ENCODE assay signal across 8 cellular contexts in genomic region chr9:133374612-133375115, GRCh38. TPM values are rescaled to one million over a fixed set of nuclear protein-coding genes. Genes with fewer than 3 reads are reported as not detected.
A peak's percentile ranks its signal among the peaks of the same experiment; 100 is the strongest.
DNase-seq lines count a peak whose midpoint lies in the region; ATAC-seq and TF ChIP-seq lines count a peak whose summit lies in the region.

No MANE protein-coding gene starts in this region.

- H3K36me3 Mint-ChIP-seq in CD4-positive, alpha-beta memory T cell: peaks cover 0 to 27% of the 10 kb centered on the region in 2 donors

- H3K4me1 ChIP-seq in CD4-positive, alpha-beta memory T cell (ENCODE audit: insufficient read depth, low read length): peaks cover 58% of the 10 kb centered on the region
- H3K4me1 ChIP-seq in mucosa of stomach (ENCODE audit: control insufficient read depth, insufficient read depth, low read length): peaks cover 52% of the 10 kb centered on the region

- intact Hi-C loops in CD4-positive, alpha-beta memory T cell (cut with micrococcal nuclease): no loop called here

- peak overlapping the region; percentile 89 for H3K27ac ChIP-seq in CD4-positive, alpha-beta memory T cell (ENCODE audit: low read depth, low read length)

- DNase-seq in CD4-positive, alpha-beta memory T cell: peak; percentile 38 to 75 (median 40)
- DNase-seq in NOMO-1 (lab: John Stamatoyannopoulos, UW; ENCODE audit: unreplicated experiment in 2 of 2): peak; percentile 34 to 58
- DNase-seq in cardiac fibroblast (ENCODE audit: low read depth in 2 of 2): peak; percentile 49 to 75
- no peak for DNase-seq in NCI-H146 (lab: John Stamatoyannopoulos, UW)
- DNase-seq in NCI-H2196 (lab: John Stamatoyannopoulos, UW; ENCODE audit: unreplicated experiment): no peak

- H3K27me3 ChIP-seq in CD4-positive, alpha-beta memory T cell (ENCODE audit: insufficient read depth, low read length): no peaks in the 10 kb centered on the region
- H3K27me3 ChIP-seq in mucosa of stomach (ENCODE audit: control insufficient read depth, insufficient read depth, low read length): no peaks in the 10 kb centered on the region

- peaks cover 40 to 54% (median 49%) of the 10 kb centered on the region in 4 donors for H3K4me1 Mint-ChIP-seq in CD4-positive, alpha-beta memory T cell

- no peak for TF ChIP-seq CTCF in cardiac fibroblast (IDR thresholded peaks at IDR 0.05; ENCODE audit: low read depth, low read length)

- CTCF ChIA-PET in CD4-positive, alpha-beta memory T cell (lab: Charles Lee; ENCODE audit: partially characterized antibody): interaction anchor here (1.0 to 5.5 kb wide), 6 partner anchors 19 to 242 kb away, joined by 3 to 52 read pairs (median 10); partner anchors contain the start of genes RPL7A, SURF1 and SURF2

- peak overlapping the region; percentile 82 to 98 (median 96) for H3K27ac Mint-ChIP-seq in CD4-positive, alpha-beta memory T cell

- H3K27me3 Mint-ChIP-seq in CD4-positive, alpha-beta memory T cell: no peaks in the 10 kb centered on the region

- POLR2A ChIA-PET in CD4-positive, alpha-beta memory T cell (lab: Charles Lee; ENCODE audit: partially characterized antibody): interaction anchor here (0.6 to 18.7 kb wide), 5 partner anchors 12 to 44 kb away, joined by 3 to 437 read pairs (median 3); partner anchors contain the start of genes MED22, RPL7A, SURF1 and SURF2

- H3K9me3 Mint-ChIP-seq in CD4-positive, alpha-beta memory T cell: no peaks in the 10 kb centered on the region

- H3K4me3 ChIP-seq in CD4-positive, alpha-beta memory T cell (ENCODE audit: low read length in 2 of 2): peak overlapping the region; percentile 59 to 72
- H3K4me3 ChIP-seq in cardiac fibroblast (replicated peaks in 1 of 2; ENCODE audit: low read depth in 2 of 2, low read length in 2 of 2) (peak overlapping the region; percentile 87), mucosa of stomach (ENCODE audit: low read length) (peak overlapping the region; percentile 88)

- ATAC-seq in GM18517 (IDR thresholded peaks at IDR 0.05; ENCODE audit: unreplicated experiment) (no peak), GM19324 (IDR thresholded peaks at IDR 0.05; ENCODE audit: low FRiP score, unreplicated experiment) (no peak)

- H3K9ac ChIP-seq in mucosa of stomach (ENCODE audit: low read length): peak overlapping the region; percentile 91

- H3K36me3 ChIP-seq in CD4-positive, alpha-beta memory T cell (ENCODE audit: insufficient read depth, low read length): peaks cover 6% of the 10 kb centered on the region
- H3K36me3 ChIP-seq in mucosa of stomach (ENCODE audit: control insufficient read depth, insufficient read depth, low read length): no peaks in the 10 kb centered on the region

- peak overlapping the region; percentile 89 to 97 (median 92) for H3K4me3 Mint-ChIP-seq in CD4-positive, alpha-beta memory T cell

- no peaks in the 10 kb centered on the region for H3K9me3 ChIP-seq in CD4-positive, alpha-beta memory T cell (ENCODE audit: control insufficient read depth in 1 of 2, low read length in 2 of 2)
- no peaks in the 10 kb centered on the region for H3K9me3 ChIP-seq in mucosa of stomach (ENCODE audit: control insufficient read depth, low read length)

RNA-seq across cellular contexts. Expression of gene SURF4, which starts 1.2 kb away (rescaled TPM):
- total RNA-seq in CD4-positive, alpha-beta memory T cell: 100 to 1,000 TPM; 103 to 110 TPM
- polyA plus RNA-seq in CD4-positive, alpha-beta memory T cell: 100 to 1,000 TPM; 156 to 264 TPM

RNA-seq across cellular contexts. Expression of gene STKLD1, which starts 1.5 kb away (rescaled TPM):
- 1 to 10 TPM; 1.4 to 2.1 TPM for total RNA-seq in CD4-positive, alpha-beta memory T cell
- polyA plus RNA-seq in CD4-positive, alpha-beta memory T cell: 1 to 10 TPM in 1 of 2 donors, not detected in 1; 1.5 TPM

RNA-seq across cellular contexts. Expression of gene SURF2, which starts 18.3 kb away (rescaled TPM):
- total RNA-seq in CD4-positive, alpha-beta memory T cell: 10 to 100 TPM; 19.5 to 19.8 TPM
- polyA plus RNA-seq in CD4-positive, alpha-beta memory T cell: 10 to 100 TPM; 29.7 to 46.7 TPM

RNA-seq across cellular contexts. Expression of gene SURF1, which starts 18.4 kb away (rescaled TPM):
- 10 to 100 TPM; 54.3 to 61.1 TPM for total RNA-seq in CD4-positive, alpha-beta memory T cell
- polyA plus RNA-seq in CD4-positive, alpha-beta memory T cell: 100 to 1,000 TPM; 105 to 114 TPM

RNA-seq across cellular contexts. Expression of gene RPL7A, which starts 26.6 kb away (rescaled TPM):
- total RNA-seq in CD4-positive, alpha-beta memory T cell: 1,000 to 10,000 TPM; 2,104 to 2,268 TPM
- polyA plus RNA-seq in CD4-positive, alpha-beta memory T cell: 1,000 to 10,000 TPM in 1 of 2 donors, 100 to 1,000 TPM in 1; 794 to 1,144 TPM

Comparison
In these comparisons a context has a peak if more than half of its experiments do, and no peak if none do; other contexts are left out.
1. DNase-seq: peak in CD4-positive, alpha-beta memory T cell (5 of 5), NOMO-1 (2 of 2) and cardiac fibroblast (2 of 2); none in NCI-H146 (single experiment) and NCI-H2196 (single experiment).
2. Peak in every context shown above with its lines, with median percentiles within 50 percentile points of each other: H3K4me3 ChIP-seq.